8 cellular contexts compared by ENCODE assay signal in the genomic region with DNA sequence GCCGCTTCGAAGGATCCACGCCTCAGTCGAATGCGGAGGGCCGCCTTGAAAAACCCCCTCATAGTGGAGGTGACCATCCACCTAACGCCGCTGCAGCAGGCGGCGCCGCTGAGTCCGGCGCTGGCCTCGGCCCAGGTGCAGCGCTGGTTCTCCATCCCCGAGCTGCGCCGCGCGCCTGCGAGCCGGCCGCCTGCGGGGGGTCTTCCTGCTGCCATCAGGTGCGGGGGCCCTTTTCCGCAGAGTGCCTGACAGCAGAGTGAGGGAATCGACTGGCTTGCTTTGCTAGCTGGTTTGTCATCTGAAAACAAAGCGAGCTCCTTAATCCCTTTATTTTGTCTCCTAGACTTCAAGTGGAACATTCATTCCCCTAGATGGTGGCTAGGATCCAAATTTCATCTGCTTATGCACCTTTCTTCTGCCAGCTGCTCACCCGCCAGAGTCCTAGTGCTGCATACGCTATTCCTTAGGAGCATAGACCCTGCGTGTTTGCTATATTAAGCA. TPM values are rescaled to one million over a fixed set of nuclear protein-coding genes. Genes with fewer than 3 reads are reported as not detected.
A peak's percentile ranks its signal among the peaks of the same experiment; 100 is the strongest.
DNase-seq lines count a peak whose midpoint lies in the region; ATAC-seq and TF ChIP-seq lines count a peak whose summit lies in the region.

No MANE protein-coding gene starts in this region.

- no peak overlapping the region for H3K27ac Mint-ChIP-seq in activated naive CD4-positive, alpha-beta T cell treated with anti-CD3 and anti-CD28 coated beads, Interleukin-2, amount 50 U/mL, for 24 hours
- H3K27ac Mint-ChIP-seq in natural killer cell treated with Interleukin-12 subunit alpha and Interleukin-12 subunit beta and Interleukin-15 and Interleukin-18, amount 100 ng/mL, for 72 hours, result no peak overlapping the region

- no peaks in the 10 kb centered on the region for H3K79me2 ChIP-seq in fibroblast of lung (ENCODE audit: control insufficient read depth, insufficient read depth, low read length)

- peaks cover 3% of the 10 kb centered on the region for H3K27me3 Mint-ChIP-seq in activated naive CD4-positive, alpha-beta T cell treated with anti-CD3 and anti-CD28 coated beads, Interleukin-2, amount 50 U/mL, for 24 hours
- peaks cover 0 to 6% of the 10 kb centered on the region in 2 donors for H3K27me3 Mint-ChIP-seq in natural killer cell treated with Interleukin-12 subunit alpha and Interleukin-12 subunit beta and Interleukin-15 and Interleukin-18, amount 100 ng/mL, for 72 hours

- peak overlapping the region; percentile 91 for H2AFZ ChIP-seq in fibroblast of lung (ENCODE audit: low read length)

- H3K27ac ChIP-seq in Peyer's patch (peak overlapping the region in 2 of 4 donors; percentile 2 to 54), fibroblast of lung (ENCODE audit: insufficient read depth, low read length) (no peak overlapping the region)

- no peaks in the 10 kb centered on the region for H3K36me3 Mint-ChIP-seq in activated naive CD4-positive, alpha-beta T cell treated with anti-CD3 and anti-CD28 coated beads, Interleukin-2, amount 50 U/mL, for 24 hours
- H3K36me3 Mint-ChIP-seq in natural killer cell treated with Interleukin-12 subunit alpha and Interleukin-12 subunit beta and Interleukin-15 and Interleukin-18, amount 100 ng/mL, for 72 hours, result no peaks in the 10 kb centered on the region

- no peak for DNase-seq in activated naive CD4-positive, alpha-beta T cell treated with anti-CD3 and anti-CD28 coated beads, Interleukin-2, amount 50 U/mL, for 16 hours
- DNase-seq in Peyer's patch (peak in 2 of 3 donors; percentile 57 to 58), fibroblast of lung (ENCODE audit: low read depth in 2 of 2) (peak in 1 of 2 donors; percentile 36), NCI-H446 treated with DMSO at 0.1 percent for 48 hours (lab: John Stamatoyannopoulos, UW) (no peak), dedifferentiated amniotic fluid mesenchymal stem cell (ENCODE audit: extremely low spot score) (no peak)
- no peak for DNase-seq in natural killer cell treated with Interleukin-12 subunit alpha and Interleukin-12 subunit beta and Interleukin-15 and Interleukin-18, amount 100 ng/mL, for 72 hours (ENCODE audit: low spot score)

- peak overlapping the region; percentile 8 for H3K9ac ChIP-seq in fibroblast of lung (ENCODE audit: insufficient read depth, low read length)

- peaks cover 9% of the 10 kb centered on the region for H3K4me1 Mint-ChIP-seq in activated naive CD4-positive, alpha-beta T cell treated with anti-CD3 and anti-CD28 coated beads, Interleukin-2, amount 50 U/mL, for 24 hours
- H3K4me1 Mint-ChIP-seq in natural killer cell treated with Interleukin-12 subunit alpha and Interleukin-12 subunit beta and Interleukin-15 and Interleukin-18, amount 100 ng/mL, for 72 hours (ENCODE audit: low read depth in 2 of 2), result peaks cover 4 to 5% of the 10 kb centered on the region in 2 donors

- H3K4me1 ChIP-seq in Peyer's patch (peaks cover 0 to 9% (median 5%) of the 10 kb centered on the region in 4 donors), fibroblast of lung (ENCODE audit: control insufficient read depth, extremely low read depth, insufficient read depth, low read length) (peaks cover 3% of the 10 kb centered on the region)

- no peaks in the 10 kb centered on the region for H3K9me3 Mint-ChIP-seq in activated naive CD4-positive, alpha-beta T cell treated with anti-CD3 and anti-CD28 coated beads, Interleukin-2, amount 50 U/mL, for 24 hours
- no peaks in the 10 kb centered on the region for H3K9me3 Mint-ChIP-seq in natural killer cell treated with Interleukin-12 subunit alpha and Interleukin-12 subunit beta and Interleukin-15 and Interleukin-18, amount 100 ng/mL, for 72 hours

- H3K4me2 ChIP-seq in fibroblast of lung (ENCODE audit: extremely low read depth, insufficient read depth, low read length), result peak overlapping the region; percentile 88

- H3K36me3 ChIP-seq in Peyer's patch, result no peaks in the 10 kb centered on the region
- H3K36me3 ChIP-seq in fibroblast of lung (ENCODE audit: control insufficient read depth, insufficient read depth, low read length), result no peaks in the 10 kb centered on the region

- H3K4me3 ChIP-seq in Peyer's patch, result peak overlapping the region; percentile 45 to 63 (median 52)
- peak overlapping the region in 3 of 4 experiments; percentile 19 to 55 (median 23) for H3K4me3 ChIP-seq in fibroblast of lung (replicated peaks in 1 of 4; ENCODE audit: control extremely low read depth in 1 of 4, insufficient read depth in 1 of 4, low read depth in 3 of 4, low read length in 4 of 4)

- ATAC-seq in natural killer cell treated with Interleukin-12 subunit alpha and Interleukin-12 subunit beta and Interleukin-15 and Interleukin-18, amount 100 ng/mL, for 72 hours, result peak; percentile 37 to 55
- ATAC-seq in HG03095 (IDR thresholded peaks at IDR 0.05; ENCODE audit: unreplicated experiment), result no peak

- TF ChIP-seq CTCF in Peyer's patch (IDR thresholded peaks at IDR 0.05) (peak in 3 of 6 experiments; percentile 20 to 39 (median 27)), fibroblast of lung (conservative IDR thresholded peaks at IDR 0.05 in 1 of 2, IDR thresholded peaks at IDR 0.05 in 1 of 2; ENCODE audit: low read depth in 1 of 2, low read length in 2 of 2) (peak in 1 of 2 donors; percentile 20)

- no peak for TF ChIP-seq POLR2A in Peyer's patch (IDR thresholded peaks at IDR 0.05)

- H3K27me3 ChIP-seq in Peyer's patch (no peaks in the 10 kb centered on the region), fibroblast of lung (ENCODE audit: control insufficient read depth, insufficient read depth, low read length) (no peaks in the 10 kb centered on the region)

- no peaks in the 10 kb centered on the region for H3K9me3 ChIP-seq in Peyer's patch
- H3K9me3 ChIP-seq in fibroblast of lung (ENCODE audit: control insufficient read depth, insufficient read depth, low read depth, low read length), result no peaks in the 10 kb centered on the region

- peak overlapping the region; percentile 79 for H3K4me3 Mint-ChIP-seq in activated naive CD4-positive, alpha-beta T cell treated with anti-CD3 and anti-CD28 coated beads, Interleukin-2, amount 50 U/mL, for 24 hours
- peak overlapping the region; percentile 59 for H3K4me3 Mint-ChIP-seq in natural killer cell treated with Interleukin-12 subunit alpha and Interleukin-12 subunit beta and Interleukin-15 and Interleukin-18, amount 100 ng/mL, for 72 hours

- no peaks in the 10 kb centered on the region for H4K20me1 ChIP-seq in fibroblast of lung (ENCODE audit: control insufficient read depth, extremely low read depth, insufficient read depth, low read length)

RNA-seq across cellular contexts. Expression of a gene that starts 10.4 kb away (rescaled TPM):
- total RNA-seq in Peyer's patch, result 1 to 10 TPM; 1.7 to 7.6 (median 4.6) TPM
- total RNA-seq in fibroblast of lung, result 5.3 and 8.2 TPM in 2 replicates
- 9.0 and 11.3 TPM in 2 replicates for polyA plus RNA-seq in fibroblast of lung
- polyA plus RNA-seq in fibroblast of lung (2012), result 8.8 and 9.0 TPM in 2 replicates
- polyA minus RNA-seq in fibroblast of lung (ENCODE audit: low replicate concordance), result 0.44 and 1.2 TPM in 2 replicates
- total RNA-seq in natural killer cell treated with Interleukin-12 subunit alpha and Interleukin-12 subunit beta and Interleukin-15 and Interleukin-18, amount 100 ng/mL, for 72 hours, result 1 to 10 TPM; 7.6 to 9.4 TPM

RNA-seq across cellular contexts. Expression of a gene that starts 22.1 kb away (rescaled TPM):
- total RNA-seq in Peyer's patch, result not detected
- not detected in 2 replicates for total RNA-seq in fibroblast of lung
- not detected in 2 replicates for polyA plus RNA-seq in fibroblast of lung
- not detected in 2 replicates for polyA plus RNA-seq in fibroblast of lung (2012)
- not detected in 2 replicates for polyA minus RNA-seq in fibroblast of lung (ENCODE audit: low replicate concordance)
- total RNA-seq in natural killer cell treated with Interleukin-12 subunit alpha and Interleukin-12 subunit beta and Interleukin-15 and Interleukin-18, amount 100 ng/mL, for 72 hours, result not detected

RNA-seq across cellular contexts. Expression of a gene that starts 42.7 kb away (rescaled TPM):
- total RNA-seq in Peyer's patch, result 1 to 10 TPM in 3 of 4 donors, not detected in 1; 4.3 to 4.8 (median 4.7) TPM
- 0.51 and 1.7 TPM in 2 replicates for total RNA-seq in fibroblast of lung
- 0.14 and 0.17 TPM in 2 replicates for polyA plus RNA-seq in fibroblast of lung
- 0.26 and 0.28 TPM in 2 replicates for polyA plus RNA-seq in fibroblast of lung (2012)
- polyA minus RNA-seq in fibroblast of lung (ENCODE audit: low replicate concordance), result not detected in 2 replicates
- 1 to 10 TPM in 1 of 2 donors, under 1 TPM in 1; 0.84 to 8.9 TPM for total RNA-seq in natural killer cell treated with Interleukin-12 subunit alpha and Interleukin-12 subunit beta and Interleukin-15 and Interleukin-18, amount 100 ng/mL, for 72 hours

Comparison
In these comparisons a context has a peak if more than half of its experiments do, and no peak if none do; other contexts are left out.
1. DNase-seq: peak in Peyer's patch (2 of 3); none in activated naive CD4-positive, alpha-beta T cell treated with anti-CD3 and anti-CD28 coated beads, Interleukin-2, amount 50 U/mL, for 16 hours (single experiment), natural killer cell treated with Interleukin-12 subunit alpha and Interleukin-12 subunit beta and Interleukin-15 and Interleukin-18, amount 100 ng/mL, for 72 hours (single experiment), NCI-H446 treated with DMSO at 0.1 percent for 48 hours (single experiment) and dedifferentiated amniotic fluid mesenchymal stem cell (single experiment).